Comparison of ENCODE assay signal across 29 cellular contexts in genomic region chr16:17749706-17750105, GRCh38.
"Had no signal": no experiment of that assay in that cellular context is flagged by ENCODE, and none has a peak within 500 bp of the region (broad histone marks: within the 10 kb centered on the region; RNA-seq: fewer than 3 reads in every experiment).

No MANE protein-coding gene starts in this region.

- H3K4me1 Mint-ChIP-seq: stimulated activated effector memory CD8-positive, alpha-beta T cell treated with anti-CD3 and anti-CD28 coated beads, Interleukin-12 subunit alpha, Interleukin-12 subunit beta, amount 100 ng/mL, for 72 hours; stimulated activated memory B cell treated with anti-CD40 and anti-IgM and Interleukin-4, amounts not matched to agents 10 μg/mL and 1 μg/mL and 100 μg/mL, for 72 hours; stimulated activated naive B cell treated with anti-CD40 and anti-IgM and Interleukin-4, amounts not matched to agents 10 μg/mL and 1 μg/mL and 100 μg/mL, for 72 hours; stimulated activated naive CD8-positive, alpha-beta T cell treated with anti-CD3 and anti-CD28 coated beads, Interleukin-15, amount 100 ng/mL, for 72 hours had no signal

- H3K27ac Mint-ChIP-seq: stimulated activated effector memory CD8-positive, alpha-beta T cell treated with anti-CD3 and anti-CD28 coated beads, Interleukin-12 subunit alpha, Interleukin-12 subunit beta, amount 100 ng/mL, for 72 hours; stimulated activated memory B cell treated with anti-CD40 and anti-IgM and Interleukin-4, amounts not matched to agents 10 μg/mL and 1 μg/mL and 100 μg/mL, for 72 hours; stimulated activated naive B cell treated with anti-CD40 and anti-IgM and Interleukin-4, amounts not matched to agents 10 μg/mL and 1 μg/mL and 100 μg/mL, for 72 hours; stimulated activated naive CD8-positive, alpha-beta T cell treated with anti-CD3 and anti-CD28 coated beads, Interleukin-15, amount 100 ng/mL, for 72 hours; stimulated activated naive CD8-positive, alpha-beta T cell treated with anti-CD3 and anti-CD28 coated beads, Interleukin-15, Interleukin-2, amounts not matched to agents 100 ng/mL and 50 ng/mL, for 24 hours; type B pancreatic cell had no signal

- ATAC-seq: stimulated activated effector memory CD8-positive, alpha-beta T cell treated with anti-CD3 and anti-CD28 coated beads, Interleukin-12 subunit alpha, Interleukin-12 subunit beta, amount 100 ng/mL, for 72 hours; stimulated activated memory B cell treated with anti-CD40 and anti-IgM and Interleukin-4, amounts not matched to agents 10 μg/mL and 1 μg/mL and 100 μg/mL, for 72 hours; stimulated activated naive B cell treated with anti-CD40 and anti-IgM and Interleukin-4, amounts not matched to agents 10 μg/mL and 1 μg/mL and 100 μg/mL, for 72 hours; stimulated activated naive CD8-positive, alpha-beta T cell treated with anti-CD3 and anti-CD28 coated beads, Interleukin-15, amount 100 ng/mL, for 72 hours; stimulated activated naive CD8-positive, alpha-beta T cell treated with anti-CD3 and anti-CD28 coated beads, Interleukin-15, Interleukin-2, amounts not matched to agents 100 U/mL and 50 U/mL, for 24 hours; upper lobe of right lung had no signal

- H3K9me3 Mint-ChIP-seq: type B pancreatic cell had no signal

- FAIRE-seq: urothelium cell line had no signal

- H3K27ac ChIP-seq: stomach, suprapubic skin, testis, thoracic aorta, thyroid gland, tibial artery, tibial nerve, transverse colon, upper lobe of left lung, upper lobe of right lung, uterus, vagina had no signal

- H3K36me3 Mint-ChIP-seq: stimulated activated effector memory CD8-positive, alpha-beta T cell treated with anti-CD3 and anti-CD28 coated beads, Interleukin-12 subunit alpha, Interleukin-12 subunit beta, amount 100 ng/mL, for 72 hours; stimulated activated memory B cell treated with anti-CD40 and anti-IgM and Interleukin-4, amounts not matched to agents 10 μg/mL and 1 μg/mL and 100 μg/mL, for 72 hours; stimulated activated naive B cell treated with anti-CD40 and anti-IgM and Interleukin-4, amounts not matched to agents 10 μg/mL and 1 μg/mL and 100 μg/mL, for 72 hours; type B pancreatic cell had no signal

- DNase-seq: stimulated activated CD4-positive, alpha-beta T cell treated with anti-CD3 and anti-CD28 coated beads, Interleukin-2, amount 100 ng/mL, for 48 hours; stimulated activated CD4-positive, alpha-beta T cell treated with anti-CD3 and anti-CD28 coated beads, Interleukin-4, amount 100 ng/mL, for 1 hour; stimulated activated CD4-positive, alpha-beta T cell treated with anti-CD3 and anti-CD28 coated beads, Interleukin-4, amount 100 ng/mL, for 24 hours; stimulated activated CD4-positive, alpha-beta T cell treated with anti-CD3 and anti-CD28 coated beads, Interleukin-4, amount 100 ng/mL, for 4 hours; stimulated activated CD8-positive, alpha-beta memory T cell treated with anti-CD3 and anti-CD28 coated beads, Interleukin-4, amount 100 ng/mL, for 48 hours; stimulated activated naive B cell treated with anti-CD40 and anti-IgM and Interleukin-4, amounts not matched to agents 10 μg/mL and 1 μg/mL and 100 μg/mL, for 72 hours; stimulated activated naive CD4-positive, alpha-beta T cell; stimulated activated naive CD4-positive, alpha-beta T cell treated with Interleukin-2 at 50 U/mL for 16 hours; stimulated activated naive CD8-positive, alpha-beta T cell treated with anti-CD3 and anti-CD28 coated beads, Interleukin-15, amount 100 ng/mL, for 72 hours; stimulated activated naive CD8-positive, alpha-beta T cell treated with anti-CD3 and anti-CD28 coated beads, Interleukin-15, Interleukin-2, amounts not matched to agents 100 U/mL and 50 U/mL, for 24 hours; stomach; substantia nigra; testis; thyroid gland; tibial artery; transverse colon; trophoblast cell; upper lobe of left lung; upper lobe of right lung; uterus had no signal

- H3K36me3 ChIP-seq: stomach, suprapubic skin, thoracic aorta, thyroid gland, tibial artery, tibial nerve, transverse colon, upper lobe of left lung, upper lobe of right lung, uterus, vagina had no signal

- H3K27me3 ChIP-seq: testis, thyroid gland, tibial artery, tibial nerve, upper lobe of left lung, upper lobe of right lung, uterus, vagina had no signal

- H3K4me1 ChIP-seq: stomach, suprapubic skin, testis, thyroid gland, tibial nerve, upper lobe of left lung, upper lobe of right lung, uterus, vagina had no signal

- H3K4me3 Mint-ChIP-seq: stimulated activated effector memory CD8-positive, alpha-beta T cell treated with anti-CD3 and anti-CD28 coated beads, Interleukin-12 subunit alpha, Interleukin-12 subunit beta, amount 100 ng/mL, for 72 hours; stimulated activated memory B cell treated with anti-CD40 and anti-IgM and Interleukin-4, amounts not matched to agents 10 μg/mL and 1 μg/mL and 100 μg/mL, for 72 hours; stimulated activated naive B cell treated with anti-CD40 and anti-IgM and Interleukin-4, amounts not matched to agents 10 μg/mL and 1 μg/mL and 100 μg/mL, for 72 hours; stimulated activated naive CD8-positive, alpha-beta T cell treated with anti-CD3 and anti-CD28 coated beads, Interleukin-15, amount 100 ng/mL, for 72 hours; stimulated activated naive CD8-positive, alpha-beta T cell treated with anti-CD3 and anti-CD28 coated beads, Interleukin-15, Interleukin-2, amounts not matched to agents 100 ng/mL and 50 ng/mL, for 24 hours; type B pancreatic cell had no signal

- H3K4me3 ChIP-seq: stomach, suprapubic skin, testis, thoracic aorta, thyroid gland, tibial artery, tibial nerve, transverse colon, upper lobe of left lung, upper lobe of right lung, uterus, vagina had no signal

- H3K27me3 Mint-ChIP-seq: stimulated activated memory B cell treated with anti-CD40 and anti-IgM and Interleukin-4, amounts not matched to agents 10 μg/mL and 1 μg/mL and 100 μg/mL, for 72 hours had no signal

- H3K9me3 ChIP-seq: suprapubic skin, testis, thoracic aorta, thyroid gland, tibial artery, transverse colon, upper lobe of left lung, upper lobe of right lung, uterus, vagina had no signal
